In genomic region chr9:76352026-76352620, GRCh38 we compare ENCODE assay signal across 16 cellular contexts.
"Had no signal": no experiment of that assay in that cellular context is flagged by ENCODE, and none has a peak within 500 bp of the region (broad histone marks: within the 10 kb centered on the region; RNA-seq: fewer than 3 reads in every experiment).

No MANE protein-coding gene starts in this region.

- DNase-seq: activated CD4-positive, alpha-beta T cell treated with anti-CD3 and anti-CD28 coated beads, Interleukin-2, amount 50 U/mL, for 1 hour; activated CD4-positive, CD25-positive, alpha-beta regulatory T cell treated with anti-CD3 and anti-CD28 coated beads, Interleukin-2, amount 50 U/mL, for 72 hours; activated gamma-delta T cell; activated T-cell treated with anti-CD3 and anti-CD28 coated beads, Interleukin-2, amount 50 U/mL, for 72 hours; dermis blood vessel endothelial cell; effector memory CD4-positive, alpha-beta T cell; esophagus squamous epithelium; mesenchymal stem cell; mucosa of descending colon; naive B cell; stimulated activated naive CD4-positive, alpha-beta T cell treated with Interleukin-2 at 50 U/mL for 16 hours; tibial artery; uterus had no signal

- H2AFZ ChIP-seq: hepatocyte had no signal

- H3K27ac ChIP-seq: cardiac muscle cell, esophagus squamous epithelium, hepatocyte, tibial artery, uterus, VCaP had no signal

- H3K4me2 ChIP-seq: hepatocyte had no signal

- H3K4me3 ChIP-seq: cardiac muscle cell, esophagus squamous epithelium, hepatocyte, mucosa of descending colon, tibial artery, uterus had no signal

- H3K79me2 ChIP-seq: hepatocyte had no signal

- H3K9me3 ChIP-seq: esophagus squamous epithelium, mucosa of descending colon, tibial artery, uterus had no signal

- H3K36me3 ChIP-seq: cardiac muscle cell, esophagus squamous epithelium, tibial artery, uterus had no signal

- H3K27me3 ChIP-seq: cardiac muscle cell, hepatocyte, tibial artery, uterus had no signal

- H3K4me1 ChIP-seq: esophagus squamous epithelium, tibial artery, uterus had no signal
